Comparison of ENCODE assay signal across 8 cellular contexts in genomic region chr17:81513669-81514484, GRCh38. TPM values are rescaled to one million over a fixed set of nuclear protein-coding genes. Genes with fewer than 3 reads are reported as not detected.
DNase-seq lines count a peak whose midpoint lies in the region; ATAC-seq, FAIRE-seq and TF ChIP-seq lines count a peak whose summit lies in the region.

No MANE protein-coding gene starts in this region.

- peaks cover 0 to 4% (median 2%) of the 10 kb centered on the region in 11 experiments; a peak in 14 of 22 replicates for H3K27me3 ChIP-seq in BLaER1 treated with 17β-estradiol and CSF1 and Interleukin-3, amounts not matched to agents 10 nM and 100 nM
- peaks cover 10% of the 10 kb centered on the region for H3K27me3 ChIP-seq in GM23338 (ENCODE audit: insufficient read depth)

- no peaks in the 10 kb centered on the region for H3K9me2 ChIP-seq in GM23338 (ENCODE audit: insufficient read depth)

- H3K27me3 Mint-ChIP-seq in GM23338 (ENCODE audit: insufficient read depth, low read depth, poor library complexity), result peaks cover 65% of the 10 kb centered on the region

- ATAC-seq in GM23338, result peak; percentile 9
- ATAC-seq in HG02981 (IDR thresholded peaks at IDR 0.05; ENCODE audit: unreplicated experiment), result no peak
- ATAC-seq in GM19455 (IDR thresholded peaks at IDR 0.05; ENCODE audit: unreplicated experiment), result no peak

- H3K27ac ChIP-seq in BLaER1 treated with 17β-estradiol and CSF1 and Interleukin-3, amounts not matched to agents 10 nM and 100 nM, result peak overlapping the region; percentile 82 to 100 (median 98)
- peak overlapping the region; percentile 94 for H3K27ac ChIP-seq in GM23338 (ENCODE audit: low read depth)

- H3K36me3 ChIP-seq in BLaER1 treated with 17β-estradiol and CSF1 and Interleukin-3, amounts not matched to agents 10 nM and 100 nM, result peaks cover 33 to 40% (median 34%) of the 10 kb centered on the region in 11 experiments
- peaks cover 31% of the 10 kb centered on the region for H3K36me3 ChIP-seq in GM23338 (ENCODE audit: insufficient read depth)

- intact Hi-C loops in posterior vena cava (cut with DNase I), result no loop called here

- peaks cover 53% of the 10 kb centered on the region for H3F3A ChIP-seq in GM23338 (replicated peaks; ENCODE audit: low read depth)

- H2AFZ ChIP-seq in GM23338, result no peak overlapping the region

- no peak for FAIRE-seq in RCC 7860 (lab: Jason Lieb, UNC)

- H3K9me3 ChIP-seq in BLaER1 treated with 17β-estradiol and CSF1 and Interleukin-3, amounts not matched to agents 10 nM and 100 nM (replicated peaks in 1 of 11), result peaks cover 0 to 25% (median 6%) of the 10 kb centered on the region in 11 experiments; a peak in 12 of 22 replicates

- H3K9me3 Mint-ChIP-seq in GM23338, result peaks cover 30% of the 10 kb centered on the region

- H3K27ac Mint-ChIP-seq in GM23338, result peak overlapping the region; percentile 78

- peak overlapping the region; percentile 75 for H3K4me3 Mint-ChIP-seq in GM23338

- peaks cover 32% of the 10 kb centered on the region for H3K4me1 Mint-ChIP-seq in GM23338

- peaks cover 35% of the 10 kb centered on the region for H3K36me3 Mint-ChIP-seq in GM23338 (ENCODE audit: low read depth)

- peaks cover 53% of the 10 kb centered on the region for H3K79me2 ChIP-seq in GM23338 (replicated peaks; ENCODE audit: insufficient read depth)

- H3K9ac ChIP-seq in BLaER1 treated with 17β-estradiol and CSF1 and Interleukin-3, amounts not matched to agents 10 nM and 100 nM, result peak overlapping the region; percentile 87 to 100 (median 98)

- peak overlapping the region; percentile 83 to 100 (median 98) for H3K4me3 ChIP-seq in BLaER1 treated with 17β-estradiol and CSF1 and Interleukin-3, amounts not matched to agents 10 nM and 100 nM
- H3K4me3 ChIP-seq in GM23338, result peak overlapping the region; percentile 84
- peak overlapping the region; percentile 68 for H3K4me3 ChIP-seq in astrocyte of the cerebellum (ENCODE audit: low read depth, low read length)

- TF ChIP-seq CTCF in GM23338 (conservative IDR thresholded peaks at IDR 0.05; ENCODE audit: low read depth in 2 of 2), result no peak; a peak in 1 of 4 replicates
- TF ChIP-seq CTCF in astrocyte of the cerebellum (IDR thresholded peaks at IDR 0.05; ENCODE audit: low read depth, low read length, missing control alignments), result no peak

- H3K4me2 ChIP-seq in BLaER1 treated with 17β-estradiol and CSF1 and Interleukin-3, amounts not matched to agents 10 nM and 100 nM, result peak overlapping the region; percentile 97 to 100 (median 100)
- H3K4me2 ChIP-seq in GM23338, result peak overlapping the region; percentile 78

- peaks cover 35 to 65% (median 46%) of the 10 kb centered on the region in 11 experiments for H4K20me1 ChIP-seq in BLaER1 treated with 17β-estradiol and CSF1 and Interleukin-3, amounts not matched to agents 10 nM and 100 nM
- H4K20me1 ChIP-seq in GM23338 (replicated peaks; ENCODE audit: insufficient read depth), result peaks cover 38% of the 10 kb centered on the region

- in situ Hi-C loops in astrocyte of the cerebellum (cut with HindIII; ENCODE audit: low sequenced_read_pairs), result loop anchor here (5.0 kb wide), 1 partner anchor 112 kb away; no protein-coding TSS in a partner anchor

- peak; percentile 84 for DNase-seq in GM23338 (ENCODE audit: low spot score)
- peak; percentile 64 for DNase-seq in RCC 7860 (ENCODE audit: low spot score)
- peak; percentile 49 for DNase-seq in astrocyte of the cerebellum (ENCODE audit: low read depth)
- peak; percentile 73 for DNase-seq in hepatic stellate cell (ENCODE audit: low spot score)
- peak; percentile 92 for DNase-seq in posterior vena cava (ENCODE audit: low spot score)

- H3K4me1 ChIP-seq in BLaER1 treated with 17β-estradiol and CSF1 and Interleukin-3, amounts not matched to agents 10 nM and 100 nM, result peaks cover 40 to 59% (median 42%) of the 10 kb centered on the region in 10 experiments
- peaks cover 23% of the 10 kb centered on the region for H3K4me1 ChIP-seq in GM23338 (ENCODE audit: insufficient read depth)

TF ChIP-seq in GM23338, 12 proteins besides CTCF, POLR2A, EP300 and RAD21:
- TF ChIP-seq POLR2AphosphoS5 (IDR thresholded peaks at IDR 0.05; ENCODE audit: low read depth) (peak; percentile 16; the same call in 1 of the 2 replicates), EZH2phosphoT487 (IDR thresholded peaks at IDR 0.05; ENCODE audit: unreplicated experiment) (no peak)

RNA-seq across cellular contexts. Expression of gene ACTG1, which starts 1.3 kb away (rescaled TPM):
- 4,739 and 4,954 TPM in 2 replicates for total RNA-seq in GM23338 (2014; rRNA removed; shearing (Covaris generic))
- 1,867 and 1,896 TPM in 2 replicates for polyA plus RNA-seq in GM23338 (2016; fragmentation: Nextera tagmentation; extraction: Ambion mirVana)
- total RNA-seq in posterior vena cava, result 1,000 to 10,000 TPM; 1,410 to 1,809 TPM

RNA-seq across cellular contexts. Expression of gene FSCN2, which starts 14.3 kb away (rescaled TPM):
- 1.6 TPM in 1 of 2 replicates, not detected in the other for total RNA-seq in GM23338 (2014; rRNA removed; shearing (Covaris generic))
- 0.13 TPM in 1 of 2 replicates, not detected in the other for polyA plus RNA-seq in GM23338 (2016; fragmentation: Nextera tagmentation; extraction: Ambion mirVana)
- total RNA-seq in posterior vena cava, result 1 to 10 TPM; 1.6 to 2.0 TPM

RNA-seq across cellular contexts. Expression of gene FAAP100, which starts 38.3 kb away (rescaled TPM):
- total RNA-seq in GM23338 (2014; rRNA removed; shearing (Covaris generic)), result 50.5 and 52.8 TPM in 2 replicates
- 16.0 and 16.2 TPM in 2 replicates for polyA plus RNA-seq in GM23338 (2016; fragmentation: Nextera tagmentation; extraction: Ambion mirVana)
- 10 to 100 TPM; 18.9 TPM for total RNA-seq in posterior vena cava
